1 cellular context compared by ENCODE assay signal in the genomic region with DNA sequence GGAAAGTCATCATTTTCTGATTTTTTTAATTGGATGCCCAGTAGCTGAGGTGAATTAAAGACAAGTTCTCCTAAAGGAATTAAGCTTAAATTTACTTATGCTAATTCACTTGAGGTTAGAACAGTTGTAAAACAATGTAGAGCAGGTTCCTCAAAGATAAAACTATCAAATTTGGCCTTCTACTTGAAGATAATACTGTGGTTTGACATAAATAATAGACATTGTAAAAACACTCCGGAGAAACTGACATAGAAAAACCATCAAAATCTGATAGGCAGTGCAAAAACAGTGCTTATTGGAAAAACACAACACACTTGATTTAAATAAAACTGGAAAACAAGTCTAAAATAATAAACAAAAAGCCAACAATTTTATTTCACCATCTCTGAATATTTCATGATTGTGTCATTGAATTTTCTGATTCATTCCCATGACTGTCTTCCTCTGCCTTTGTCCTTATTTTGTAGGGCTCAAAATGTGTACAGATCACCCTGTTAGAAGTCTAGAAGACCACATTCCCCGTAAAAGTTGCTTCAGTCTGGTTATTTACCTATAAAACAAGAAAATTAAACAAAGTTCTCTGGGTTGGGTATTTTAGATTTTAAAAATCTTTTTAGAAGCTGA.
TF ChIP-seq lines count a peak whose summit lies in the region.

No MANE protein-coding gene starts in this region.

TF ChIP-seq in IMR-90, 13 proteins besides CTCF, POLR2A, EP300 and RAD21 (continued from another document):
- TF ChIP-seq CEBPB (IDR thresholded peaks at IDR 0.05; ENCODE audit: low read depth, low read length) = peak; percentile 59; the same call in 1 of the 2 replicates
- TF ChIP-seq SMC3 (IDR thresholded peaks at IDR 0.05; ENCODE audit: low read depth, low read length) = no peak
- TF ChIP-seq, protein P1, sequence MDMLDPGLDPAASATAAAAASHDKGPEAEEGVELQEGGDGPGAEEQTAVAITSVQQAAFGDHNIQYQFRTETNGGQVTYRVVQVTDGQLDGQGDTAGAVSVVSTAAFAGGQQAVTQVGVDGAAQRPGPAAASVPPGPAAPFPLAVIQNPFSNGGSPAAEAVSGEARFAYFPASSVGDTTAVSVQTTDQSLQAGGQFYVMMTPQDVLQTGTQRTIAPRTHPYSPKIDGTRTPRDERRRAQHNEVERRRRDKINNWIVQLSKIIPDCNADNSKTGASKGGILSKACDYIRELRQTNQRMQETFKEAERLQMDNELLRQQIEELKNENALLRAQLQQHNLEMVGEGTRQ (IDR thresholded peaks at IDR 0.05; ENCODE audit: low read depth, low read length) = no peak
- no peak for TF ChIP-seq BHLHE40 (IDR thresholded peaks at IDR 0.05; ENCODE audit: low read depth, low read length)
